15 cellular contexts compared by ENCODE assay signal in genomic region chr14:104209985-104210520, GRCh38.
"Had no signal": no experiment of that assay in that cellular context is flagged by ENCODE, and none has a peak within 500 bp of the region (broad histone marks: within the 10 kb centered on the region; RNA-seq: fewer than 3 reads in every experiment).

No MANE protein-coding gene starts in this region.

- DNase-seq: activated CD4-positive, alpha-beta T cell treated with anti-CD3 and anti-CD28 coated beads for 36 hours; activated CD4-positive, alpha-beta T cell treated with anti-CD3 and anti-CD28 coated beads, Interleukin-2, amount 50 U/mL, for 48 hours; activated gamma-delta T cell treated with Interleukin-2 at 50 U/mL for 16 hours; central memory CD4-positive, alpha-beta T cell; dorsolateral prefrontal cortex; endodermal cell; gastrocnemius medialis; mesendoderm; naive thymus-derived CD8-positive, alpha-beta T cell; sigmoid colon; stimulated activated CD4-positive, alpha-beta T cell treated with anti-CD3 and anti-CD28 coated beads, Interleukin-4, amount 100 ng/mL, for 4 hours; upper lobe of right lung had no signal

- ATAC-seq: activated CD4-positive, alpha-beta T cell treated with anti-CD3 and anti-CD28 coated beads for 36 hours; gastrocnemius medialis; heart left ventricle; naive thymus-derived CD8-positive, alpha-beta T cell; stimulated activated memory B cell treated with anti-CD40 and anti-IgM and Interleukin-4, amounts not matched to agents 10 μg/mL and 1 μg/mL and 100 μg/mL, for 72 hours; upper lobe of right lung; WTC11 had no signal
